8 cellular contexts compared by ENCODE assay signal in the genomic region with DNA sequence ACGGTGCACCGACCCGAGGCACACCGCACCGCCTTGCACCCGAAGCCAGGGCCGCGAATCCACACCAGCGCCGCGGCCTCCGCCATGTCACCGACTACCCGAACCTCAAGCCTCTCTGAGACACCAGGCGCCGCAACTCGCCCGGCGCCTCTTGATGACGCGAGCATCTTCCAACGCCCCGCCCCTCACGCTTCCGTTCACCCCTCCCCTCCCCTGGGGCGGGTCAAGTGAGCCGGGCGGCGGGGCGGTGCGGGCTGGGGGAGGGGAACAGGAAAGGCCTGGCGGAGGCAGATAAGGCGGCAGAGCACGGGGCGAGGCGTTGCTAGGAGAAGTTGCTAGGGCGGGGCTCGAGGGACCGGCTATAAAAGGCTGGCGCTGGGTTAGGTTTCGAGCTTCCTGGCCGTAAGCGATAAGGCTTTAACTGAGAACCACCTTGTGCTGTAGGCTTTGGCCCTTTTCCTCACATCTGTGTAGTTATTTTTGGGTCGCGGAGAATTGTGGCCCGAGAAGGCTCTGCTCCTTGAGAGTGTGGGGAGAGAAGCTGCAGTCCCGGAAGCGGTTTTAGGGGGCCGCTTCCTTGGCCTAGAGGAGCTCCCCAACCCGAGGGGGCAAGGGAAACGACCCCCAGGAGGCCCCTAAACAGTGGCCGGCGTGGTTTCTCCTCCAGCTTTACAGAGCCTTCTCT. TPM values are rescaled to one million over a fixed set of nuclear protein-coding genes. Genes with fewer than 3 reads are reported as not detected.
DNase-seq lines count a peak whose midpoint lies in the region; ATAC-seq and TF ChIP-seq lines count a peak whose summit lies in the region.

A gene (minus strand): TSS at position 117 of the 685 bp plus-strand sequence. CDS start 31 bp downstream, at position 86.

- H4K20me1 ChIP-seq in mammary epithelial cell (ENCODE audit: insufficient read depth, low read length) (no peaks in the 10 kb centered on the region), smooth muscle cell (ENCODE audit: low read depth) (peaks cover 19% of the 10 kb centered on the region)

- TF ChIP-seq CTCF in WERI-Rb-1 (IDR thresholded peaks at IDR 0.05; ENCODE audit: low read depth, low read length) (no peak), mammary epithelial cell (conservative IDR thresholded peaks at IDR 0.05 in 1 of 2, IDR thresholded peaks at IDR 0.05 in 1 of 2; ENCODE audit: extremely low read depth in 1 of 2, insufficient read depth in 1 of 2, low read depth in 1 of 2, low read length in 2 of 2) (no peak), smooth muscle cell (IDR thresholded peaks at IDR 0.05; ENCODE audit: borderline replicate concordance, insufficient read depth, poor library complexity, severe bottlenecking) (no peak)

- intact Hi-C loops in mammary epithelial cell (cut with micrococcal nuclease) = loop anchor here (1.0 to 5.0 kb wide), 2 partner anchors 63 to 123 kb away; a partner anchor contains a TSS

- CTCF ChIA-PET in mammary epithelial cell (lab: Charles Lee; ENCODE audit: low non-redundant PET) = interaction anchor here (0.6 kb wide), 1 partner anchor 183 kb away, joined by 18 read pairs; no protein-coding TSS in a partner anchor

- ATAC-seq in GM18873 (IDR thresholded peaks at IDR 0.05; ENCODE audit: low FRiP score, unreplicated experiment) (peak; percentile 84), HG03139 (IDR thresholded peaks at IDR 0.05; ENCODE audit: unreplicated experiment) (peak; percentile 75)

- H3K4me2 ChIP-seq in mammary epithelial cell (ENCODE audit: insufficient read depth, low read depth, low read length) (peak within 1 kb of the TSS; percentile 94), smooth muscle cell (peak within 1 kb of the TSS; percentile 94)

- H3K79me2 ChIP-seq in mammary epithelial cell (ENCODE audit: insufficient read depth, low read length) (peaks cover 47% of the 10 kb centered on the region), smooth muscle cell (ENCODE audit: low read depth) (peaks cover 47% of the 10 kb centered on the region)

- H3F3A ChIP-seq in smooth muscle cell (ENCODE audit: low read depth) = peaks cover 3% of the 10 kb centered on the region

- H3K9ac ChIP-seq in mammary epithelial cell (ENCODE audit: insufficient read depth, low read length) (peak within 1 kb of the TSS; percentile 98), smooth muscle cell (ENCODE audit: low read depth) (peak within 1 kb of the TSS; percentile 97)

- H3K4me3 ChIP-seq in WERI-Rb-1 (ENCODE audit: low read depth, low read length) (peak within 1 kb of the TSS; percentile 67), mammary epithelial cell (replicated peaks in 1 of 3; ENCODE audit: insufficient read depth in 1 of 3, low read depth in 2 of 3, low read length in 3 of 3) (peak within 1 kb of the TSS; percentile 89 to 94 (median 93)), smooth muscle cell (peak within 1 kb of the TSS; percentile 89)

- DNase-seq in ACHN (peak; percentile 99), NCI-H2227 (lab: John Stamatoyannopoulos, UW; ENCODE audit: unreplicated experiment) (peak; percentile 99), WERI-Rb-1 (peak; percentile 97), mammary epithelial cell (peak; percentile 98), iPS-NIHi11 (ENCODE audit: low spot score) (peak; percentile 99), smooth muscle cell (lab: John Stamatoyannopoulos, UW; ENCODE audit: unreplicated experiment) (peak; percentile 98)

- BruUV-seq in mammary epithelial cell (replicated peaks; lab: Mats Ljungman, UMichigan) = no TSS peak

- dilution Hi-C loops in mammary epithelial cell (cut with HindIII; ENCODE audit: low sequenced_read_pairs) = loop anchor here (5.0 to 25.0 kb wide), 2 partner anchors 77 to 512 kb away; a partner anchor contains a TSS

- H2AFZ ChIP-seq in mammary epithelial cell (ENCODE audit: low read depth, low read length) = peak within 1 kb of the TSS; percentile 96
- H2AFZ ChIP-seq in smooth muscle cell (ENCODE audit: low read depth) = peak within 1 kb of the TSS; percentile 53

- H3K9me3 ChIP-seq in WERI-Rb-1 (ENCODE audit: severe bottlenecking) = no peaks in the 10 kb centered on the region
- no peaks in the 10 kb centered on the region for H3K9me3 ChIP-seq in mammary epithelial cell (replicated peaks; ENCODE audit: insufficient read depth, low read length)
- H3K9me3 ChIP-seq in smooth muscle cell (replicated peaks; ENCODE audit: low read depth) = no peaks in the 10 kb centered on the region

- H3K27ac ChIP-seq in WERI-Rb-1 (peak within 1 kb of the TSS; percentile 76), mammary epithelial cell (ENCODE audit: insufficient read depth, low read depth, low read length) (peak within 1 kb of the TSS; percentile 94), smooth muscle cell (ENCODE audit: low read depth) (peak within 1 kb of the TSS; percentile 90)

- 4% methylated on average over 17 of the region's 53 CpGs for WGBS in mammary epithelial cell (ENCODE audit: low coverage, missing lambda C conversion rate)
- WGBS in smooth muscle cell (ENCODE audit: low lambda C conversion rate) = 6% methylated on average over 34 of the region's 53 CpGs

- H3K27me3 ChIP-seq in WERI-Rb-1 (ENCODE audit: insufficient read depth, low read depth, severe bottlenecking) (no peaks in the 10 kb centered on the region), mammary epithelial cell (ENCODE audit: insufficient read depth, low read length) (no peaks in the 10 kb centered on the region), smooth muscle cell (ENCODE audit: low read depth) (no peaks in the 10 kb centered on the region)

- H3K36me3 ChIP-seq in WERI-Rb-1 (no peaks in the 10 kb centered on the region), mammary epithelial cell (ENCODE audit: insufficient read depth, low read length) (peaks cover 5% of the 10 kb centered on the region), smooth muscle cell (ENCODE audit: low read depth) (peaks cover 4% of the 10 kb centered on the region)

- in situ Hi-C loops in ACHN (cut with HindIII; ENCODE audit: low pct_ligation_motif_present, low pct_unique_long_range_greater_than_20kb, low sequenced_read_pairs) (loop anchor here (25.0 kb wide), 1 partner anchor 512 kb away; no protein-coding TSS in a partner anchor), mammary epithelial cell (cut with MboI; ENCODE audit: low sequenced_read_pairs in 2 of 2) (no loop called here)

- H3K4me1 ChIP-seq in mammary epithelial cell (ENCODE audit: insufficient read depth, low read length) (peaks cover 29% of the 10 kb centered on the region), smooth muscle cell (ENCODE audit: low read depth) (peaks cover 34% of the 10 kb centered on the region)

RNA-seq across cellular contexts. Expression of the gene that starts here (rescaled TPM):
- total RNA-seq in mammary epithelial cell (10 to 100 TPM; 22.0 to 23.5 TPM), smooth muscle cell (30.5 and 33.3 TPM in 2 replicates)
- polyA plus RNA-seq in mammary epithelial cell (7.8 TPM), smooth muscle cell (15.1 and 20.2 TPM in 2 replicates)
- polyA minus RNA-seq in mammary epithelial cell = 12.1 TPM

Comparison
In these comparisons a context has a peak if more than half of its experiments do, and no peak if none do; other contexts are left out.
1. Peak in every context shown above with its lines: DNase-seq, ATAC-seq, H3K4me3 ChIP-seq and H3K27ac ChIP-seq.